Comparison of ENCODE assay signal across 1 cellular context in the genomic region with DNA sequence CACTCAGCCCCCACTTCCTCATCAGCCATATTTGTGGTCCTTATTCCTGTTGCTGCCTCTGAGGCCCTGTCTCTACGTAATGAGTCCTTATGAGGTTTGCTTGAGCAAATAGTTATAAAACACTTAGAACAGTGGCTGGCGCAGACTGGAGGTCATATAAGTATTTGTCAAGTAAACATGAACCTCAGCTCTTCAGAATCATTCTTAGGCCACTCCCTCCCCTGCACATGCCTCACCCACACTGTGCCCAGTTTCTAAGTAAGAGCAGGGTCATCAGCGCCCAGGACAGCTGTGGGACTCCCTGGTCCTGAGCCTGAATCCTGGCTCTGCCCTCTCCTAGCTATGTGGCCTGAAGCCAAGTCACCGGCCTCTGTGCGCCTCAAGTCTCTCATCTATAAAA.
TF ChIP-seq lines count a peak whose summit lies in the region.

No MANE protein-coding gene starts in this region.

TF ChIP-seq in K562, 482 proteins besides CTCF, POLR2A, EP300 and RAD21:
- TF ChIP-seq KLF13 (tag; IDR thresholded peaks at IDR 0.05; ENCODE audit: borderline replicate concordance, low read depth): no peak
- peak; percentile 22; the same call in 1 of the 2 replicates for TF ChIP-seq NFIC (IDR thresholded peaks at IDR 0.05)
- TF ChIP-seq SPI1 (IDR thresholded peaks at IDR 0.05; ENCODE audit: borderline replicate concordance, low read depth, low read length): 0 out of 2 replicates have a peak, but pooled peaks have one; percentile 16
